In the genomic region with DNA sequence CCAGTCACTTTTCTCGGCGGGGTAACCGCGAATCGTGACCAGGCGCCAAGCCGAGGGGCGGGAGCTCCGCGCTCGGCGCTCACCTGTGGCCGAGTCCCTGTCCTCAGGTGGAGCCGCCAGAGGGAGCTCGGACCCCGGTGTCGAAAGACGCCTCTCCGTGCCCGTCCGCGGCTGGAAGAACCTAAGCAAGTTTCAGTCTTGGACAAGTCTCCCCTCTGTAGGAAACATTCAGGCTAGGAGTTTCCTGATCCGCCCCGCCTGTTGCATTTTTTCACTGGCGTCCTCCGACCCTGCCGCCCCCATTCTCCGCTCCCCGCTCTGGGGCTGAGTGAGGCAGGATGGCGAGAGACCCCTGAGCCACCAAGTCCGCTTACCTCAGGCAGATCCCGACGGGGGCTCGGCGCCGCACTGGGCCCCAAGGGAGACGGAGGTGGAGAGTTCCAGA, we compare ENCODE assay signal across 7 cellular contexts. TPM values are rescaled to one million over a fixed set of nuclear protein-coding genes. Genes with fewer than 3 reads are reported as not detected.
A peak's percentile ranks its signal among the peaks of the same experiment; 100 is the strongest.
DNase-seq lines count a peak whose midpoint lies in the region; ATAC-seq, FAIRE-seq and TF ChIP-seq lines count a peak whose summit lies in the region.

No MANE protein-coding gene starts in this region.

- H3K4me1 ChIP-seq in kidney (ENCODE audit: control insufficient read depth in 1 of 2, insufficient read depth in 1 of 2, low read depth in 1 of 2, low read length in 2 of 2): peaks cover 0 to 3% of the 10 kb centered on the region in 2 donors

- no peaks in the 10 kb centered on the region for H3K36me3 Mint-ChIP-seq in activated CD4-positive, alpha-beta T cell treated with anti-CD3 and anti-CD28 coated beads for 36 hours (ENCODE audit: low read depth)
- peaks cover 28% of the 10 kb centered on the region for H3K36me3 Mint-ChIP-seq in chondrocyte (ENCODE audit: low read depth)

- H3K4me3 ChIP-seq in kidney (ENCODE audit: low read length in 2 of 2): peak overlapping the region; percentile 75 to 79

- CTCF ChIA-PET in activated CD4-positive, alpha-beta T cell treated with anti-CD3 and anti-CD28 coated beads for 36 hours (lab: Charles Lee): interaction anchor here (0.6 to 1.1 kb wide), 2 partner anchors 9 to 1176 kb away, joined by 3 read pairs; no protein-coding TSS in a partner anchor

- TF ChIP-seq CTCF in chondrocyte (IDR thresholded peaks at IDR 0.05) (peak; percentile 91), kidney (IDR thresholded peaks at IDR 0.05; ENCODE audit: borderline replicate concordance, extremely low read depth, insufficient read depth) (peak; percentile 79)

- DNase-seq in GM18507 (ENCODE audit: extremely low spot score, insufficient read length, low read depth) (peak; percentile 18), NCI-H2107 (lab: John Stamatoyannopoulos, UW) (peak; percentile 84), chondrocyte (ENCODE audit: low spot score) (peak; percentile 95), kidney (peak; percentile 94)
- peak; percentile 78 for DNase-seq in activated CD4-positive, alpha-beta T cell treated with anti-CD3 and anti-CD28 coated beads for 36 hours
- DNase-seq in stimulated activated CD4-positive, alpha-beta T cell treated with anti-CD3 and anti-CD28 coated beads, Interleukin-12 subunit alpha, Interleukin-12 subunit beta, amount 100 ng/mL, for 48 hours (ENCODE audit: low read depth in 2 of 3, low spot score in 1 of 3): peak; percentile 15 to 45 (median 44)

- H3K9me3 Mint-ChIP-seq in activated CD4-positive, alpha-beta T cell treated with anti-CD3 and anti-CD28 coated beads for 36 hours (ENCODE audit: low read depth): no peaks in the 10 kb centered on the region
- H3K9me3 Mint-ChIP-seq in chondrocyte (ENCODE audit: low read depth): peaks cover 5% of the 10 kb centered on the region

- FAIRE-seq in GM18507 (lab: Jason Lieb, UNC): no peak
- no peak for FAIRE-seq in kidney (lab: Jason Lieb, UNC)

- H3K9ac ChIP-seq in kidney (ENCODE audit: low read length in 2 of 2): peak overlapping the region; percentile 61 to 77

- H3K27ac Mint-ChIP-seq in activated CD4-positive, alpha-beta T cell treated with anti-CD3 and anti-CD28 coated beads for 36 hours: peak overlapping the region; percentile 37
- peak overlapping the region; percentile 87 for H3K27ac Mint-ChIP-seq in chondrocyte (ENCODE audit: unreplicated experiment)

- intact Hi-C loops in activated CD4-positive, alpha-beta T cell treated with anti-CD3 and anti-CD28 coated beads for 36 hours (cut with DNase I, micrococcal nuclease): loop anchor here (1.0 to 10.0 kb wide), 5 partner anchors 154 to 1199 kb away; a partner anchor contains a TSS
- intact Hi-C loops in kidney (cut with DNase I): no loop called here

- POLR2A ChIA-PET in activated CD4-positive, alpha-beta T cell treated with anti-CD3 and anti-CD28 coated beads for 36 hours (lab: Charles Lee): no interaction called here

- peaks cover 16% of the 10 kb centered on the region for H3K4me1 Mint-ChIP-seq in activated CD4-positive, alpha-beta T cell treated with anti-CD3 and anti-CD28 coated beads for 36 hours
- H3K4me1 Mint-ChIP-seq in chondrocyte (ENCODE audit: low read depth): peaks cover 70% of the 10 kb centered on the region

- ATAC-seq in HG02973 (IDR thresholded peaks at IDR 0.05; ENCODE audit: unreplicated experiment): peak; percentile 23
- peak; percentile 10 for ATAC-seq in activated CD4-positive, alpha-beta T cell treated with anti-CD3 and anti-CD28 coated beads for 36 hours

- H3K4me3 Mint-ChIP-seq in activated CD4-positive, alpha-beta T cell treated with anti-CD3 and anti-CD28 coated beads for 36 hours: peak overlapping the region; percentile 90
- peak overlapping the region; percentile 97 for H3K4me3 Mint-ChIP-seq in chondrocyte (ENCODE audit: unreplicated experiment)

- no peaks in the 10 kb centered on the region for H3K9me3 ChIP-seq in kidney (ENCODE audit: control insufficient read depth in 1 of 2, low read length in 2 of 2)

- no peaks in the 10 kb centered on the region for H3K36me3 ChIP-seq in kidney (ENCODE audit: control insufficient read depth in 1 of 2, insufficient read depth in 2 of 2, low read length in 2 of 2)

- H3K27me3 Mint-ChIP-seq in activated CD4-positive, alpha-beta T cell treated with anti-CD3 and anti-CD28 coated beads for 36 hours: peaks cover 15% of the 10 kb centered on the region
- H3K27me3 Mint-ChIP-seq in chondrocyte (ENCODE audit: low read depth): no peaks in the 10 kb centered on the region

- H3K27ac ChIP-seq in kidney (ENCODE audit: low read depth in 2 of 2, low read length in 2 of 2): peak overlapping the region; percentile 35 to 51

RNA-seq across cellular contexts. Expression of a gene that starts 0.5 kb away (rescaled TPM):
- total RNA-seq in activated CD4-positive, alpha-beta T cell treated with anti-CD3 and anti-CD28 coated beads for 36 hours: under 1 TPM; 0.04 to 0.09 TPM
- 49.3 to 86.6 TPM (median 49.8 TPM) in 3 replicates for total RNA-seq in chondrocyte
- 6.4 TPM for total RNA-seq in kidney
- polyA plus RNA-seq in kidney (ENCODE audit: insufficient read depth, low read depth, low replicate concordance): 1.9 TPM

Comparison
In these comparisons a context has a peak if more than half of its experiments do, and no peak if none do; other contexts are left out.
1. Peak in every context shown above with its lines: DNase-seq, ATAC-seq, H3K4me3 ChIP-seq and H3K27ac ChIP-seq.
2. DNase-seq: peak in every context shown above with its lines; median percentile 95 in chondrocyte; 94 in kidney; 84 in NCI-H2107; 78 in activated CD4-positive, alpha-beta T cell treated with anti-CD3 and anti-CD28 coated beads for 36 hours; 44 in stimulated activated CD4-positive, alpha-beta T cell treated with anti-CD3 and anti-CD28 coated beads, Interleukin-12 subunit alpha, Interleukin-12 subunit beta, amount 100 ng/mL, for 48 hours; 18 in GM18507.